In the genomic region with DNA sequence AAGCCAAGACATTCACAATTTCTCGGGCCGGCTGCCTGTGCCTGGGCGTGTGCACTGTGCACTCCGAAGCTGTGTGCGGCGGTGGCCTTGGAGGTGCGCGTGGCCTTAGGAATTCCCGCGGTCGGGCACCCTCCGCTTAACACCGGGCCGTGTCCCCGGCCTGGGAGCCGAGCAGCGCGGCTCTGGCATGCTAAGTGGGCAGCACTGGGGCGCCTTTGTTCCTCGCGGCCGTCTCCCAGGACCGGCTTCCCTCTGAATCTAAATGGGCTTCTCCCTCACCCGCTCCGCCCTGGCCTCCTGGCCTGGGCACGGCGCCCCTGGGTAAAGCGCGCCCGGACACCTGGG, we compare ENCODE assay signal across 8 cellular contexts. TPM values are rescaled to one million over a fixed set of nuclear protein-coding genes. Genes with fewer than 3 reads are reported as not detected.
DNase-seq lines count a peak whose midpoint lies in the region; ATAC-seq and TF ChIP-seq lines count a peak whose summit lies in the region.

No MANE protein-coding gene starts in this region.

- H3K27me3 Mint-ChIP-seq in progenitor cell of endocrine pancreas: peaks cover 3% of the 10 kb centered on the region

- WGBS in heart left ventricle, 4 donors: 3 to 9% (median 6%) methylated on average over 22 to 30 of the region's 30 CpGs

- peak; percentile 44 for ATAC-seq in RWPE2 (ENCODE audit: low read depth)
- ATAC-seq in heart left ventricle: peak in 3 of 4 donors; percentile 55 to 65 (median 56)
- no peak for ATAC-seq in GM21381 (IDR thresholded peaks at IDR 0.05; ENCODE audit: unreplicated experiment)

- H3K4me1 ChIP-seq in RWPE2 (ENCODE audit: insufficient read depth, poor library complexity, severe bottlenecking) (no peaks in the 10 kb centered on the region), heart left ventricle (peaks cover 0 to 13% (median 0%) of the 10 kb centered on the region in 12 donors)

- no peak for TF ChIP-seq POLR2A in heart left ventricle (IDR thresholded peaks at IDR 0.05)

- H3K27me3 ChIP-seq in RWPE2 (ENCODE audit: insufficient read depth, poor library complexity, severe bottlenecking): peaks cover 77% of the 10 kb centered on the region
- H3K27me3 ChIP-seq in heart left ventricle: peaks cover 0 to 53% (median 8%) of the 10 kb centered on the region in 9 donors

- H3K9me3 ChIP-seq in RWPE2 (ENCODE audit: severe bottlenecking): no peaks in the 10 kb centered on the region
- no peaks in the 10 kb centered on the region for H3K9me3 ChIP-seq in heart left ventricle

- DNase-seq in EL: peak; percentile 7
- no peak for DNase-seq in RWPE2 (ENCODE audit: low spot score)
- peak in 2 of 5 donors; percentile 27 to 60 for DNase-seq in heart left ventricle
- DNase-seq in progenitor cell of endocrine pancreas (ENCODE audit: low spot score, unreplicated experiment): peak; percentile 32
- DNase-seq in OCI-M2 (lab: John Stamatoyannopoulos, UW; ENCODE audit: unreplicated experiment): no peak
- no peak for DNase-seq in AML-193 (lab: John Stamatoyannopoulos, UW)
- DNase-seq in SW480 (ENCODE audit: low spot score): no peak

- H3K4me3 Mint-ChIP-seq in progenitor cell of endocrine pancreas (ENCODE audit: low read depth): peak overlapping the region; percentile 68

- intact Hi-C loops in heart left ventricle (cut with DNase I): no loop called here

- H3K36me3 ChIP-seq in RWPE2 (ENCODE audit: low read depth) (no peaks in the 10 kb centered on the region), heart left ventricle (no peaks in the 10 kb centered on the region)

- H3K36me3 Mint-ChIP-seq in progenitor cell of endocrine pancreas (ENCODE audit: insufficient read depth): no peaks in the 10 kb centered on the region

- no peak overlapping the region for H3K27ac ChIP-seq in RWPE2 (ENCODE audit: poor library complexity, severe bottlenecking)
- H3K27ac ChIP-seq in heart left ventricle: peak overlapping the region in 4 of 12 donors; percentile 18 to 60 (median 42)

- H3K27ac Mint-ChIP-seq in progenitor cell of endocrine pancreas: peak overlapping the region; percentile 94

- H3K4me1 Mint-ChIP-seq in progenitor cell of endocrine pancreas (ENCODE audit: low read depth): peaks cover 35% of the 10 kb centered on the region

- TF ChIP-seq CTCF in RWPE2 (IDR thresholded peaks at IDR 0.05; ENCODE audit: poor library complexity, severe bottlenecking): no peak
- TF ChIP-seq CTCF in heart left ventricle (IDR thresholded peaks at IDR 0.05): no peak
- TF ChIP-seq CTCF in progenitor cell of endocrine pancreas (IDR thresholded peaks at IDR 0.05; ENCODE audit: unreplicated experiment): no peak

- H3K4me3 ChIP-seq in RWPE2 (ENCODE audit: severe bottlenecking) (peak overlapping the region; percentile 40), heart left ventricle (peak overlapping the region in 11 of 12 donors; percentile 33 to 72 (median 52))

- H3K9me3 Mint-ChIP-seq in progenitor cell of endocrine pancreas (ENCODE audit: low read depth): no peaks in the 10 kb centered on the region

RNA-seq across cellular contexts. Expression of a gene that starts 0.5 kb away (rescaled TPM):
- total RNA-seq in heart left ventricle (1 to 10 TPM; 1.9 to 10.0 (median 4.5) TPM), progenitor cell of endocrine pancreas (37.3 and 38.9 TPM in 2 replicates)
- 1 to 10 TPM; 1.2 to 1.3 TPM for polyA plus RNA-seq in heart left ventricle

Comparison
In these comparisons a context has a peak if more than half of its experiments do, and no peak if none do; other contexts are left out.
1. DNase-seq: peak in EL (single experiment) and progenitor cell of endocrine pancreas (single experiment); none in RWPE2 (single experiment), OCI-M2 (single experiment), AML-193 (0 of 2) and SW480 (single experiment).